ENCODE assay signal across 13 cellular contexts in genomic region chr19:42067315-42067888, GRCh38.
"Had no signal": no experiment of that assay in that cellular context is flagged by ENCODE, and none has a peak within 500 bp of the region (broad histone marks: within the 10 kb centered on the region; RNA-seq: fewer than 3 reads in every experiment).

No MANE protein-coding gene starts in this region.

- ATAC-seq: stimulated activated naive B cell treated with anti-CD40 and anti-IgM and Interleukin-4, amounts not matched to agents 10 μg/mL and 1 μg/mL and 100 μg/mL, for 72 hours had no signal

- H3K36me3 Mint-ChIP-seq: naive B cell; stimulated activated naive B cell treated with anti-CD40 and anti-IgM and Interleukin-4, amounts not matched to agents 10 μg/mL and 1 μg/mL and 100 μg/mL, for 72 hours had no signal

- DNase-seq: activated CD4-positive, alpha-beta T cell treated with anti-CD3 and anti-CD28 coated beads, Interleukin-2, amount 10 ng/mL, durations not matched to agents 7 days and 5 days; activated CD4-positive, CD25-positive, alpha-beta regulatory T cell; activated CD8-positive, alpha-beta memory T cell treated with anti-CD3 and anti-CD28 coated beads for 24 hours; brain microvascular endothelial cell; effector memory CD4-positive, alpha-beta T cell; foreskin fibroblast; naive B cell; stimulated activated naive B cell treated with anti-CD40 and anti-IgM and Interleukin-4, amounts not matched to agents 10 μg/mL and 1 μg/mL and 100 μg/mL, for 72 hours; thyroid gland had no signal

- H3K27me3 ChIP-seq: thyroid gland had no signal

- H3K27ac ChIP-seq: brain microvascular endothelial cell, neutrophil, thyroid gland had no signal

- H3K4me3 ChIP-seq: lung, thyroid gland had no signal

- H3K9me3 ChIP-seq: neutrophil, thyroid gland had no signal

- H3K27ac Mint-ChIP-seq: activated CD4-positive, alpha-beta T cell treated with anti-CD3 and anti-CD28 coated beads, Interleukin-2, amount 10 ng/mL, durations not matched to agents 7 days and 5 days; naive B cell; stimulated activated naive B cell treated with anti-CD40 and anti-IgM and Interleukin-4, amounts not matched to agents 10 μg/mL and 1 μg/mL and 100 μg/mL, for 72 hours; T-helper 2 cell treated with Interferon-gamma antibody and Interleukin-4, amounts not matched to agents 5 μg/mL and 100 μg/mL, for 36 hours had no signal

- H3K4me1 Mint-ChIP-seq: activated CD4-positive, alpha-beta T cell treated with anti-CD3 and anti-CD28 coated beads, Interleukin-2, amount 10 ng/mL, durations not matched to agents 7 days and 5 days; central memory CD8-positive, alpha-beta T cell; stimulated activated naive B cell treated with anti-CD40 and anti-IgM and Interleukin-4, amounts not matched to agents 10 μg/mL and 1 μg/mL and 100 μg/mL, for 72 hours had no signal

- H3K9me3 Mint-ChIP-seq: activated CD4-positive, alpha-beta T cell treated with anti-CD3 and anti-CD28 coated beads, Interleukin-2, amount 10 ng/mL, durations not matched to agents 7 days and 5 days; central memory CD8-positive, alpha-beta T cell; naive B cell; stimulated activated naive B cell treated with anti-CD40 and anti-IgM and Interleukin-4, amounts not matched to agents 10 μg/mL and 1 μg/mL and 100 μg/mL, for 72 hours; T-helper 2 cell treated with Interferon-gamma antibody and Interleukin-4, amounts not matched to agents 5 μg/mL and 100 μg/mL, for 36 hours had no signal

- H3K36me3 ChIP-seq: brain microvascular endothelial cell, neutrophil, thyroid gland had no signal

- H3K4me3 Mint-ChIP-seq: activated CD4-positive, alpha-beta T cell treated with anti-CD3 and anti-CD28 coated beads, Interleukin-2, amount 10 ng/mL, durations not matched to agents 7 days and 5 days; central memory CD8-positive, alpha-beta T cell; naive B cell; stimulated activated naive B cell treated with anti-CD40 and anti-IgM and Interleukin-4, amounts not matched to agents 10 μg/mL and 1 μg/mL and 100 μg/mL, for 72 hours; T-helper 2 cell treated with Interferon-gamma antibody and Interleukin-4, amounts not matched to agents 5 μg/mL and 100 μg/mL, for 36 hours had no signal
